9 cellular contexts compared by ENCODE assay signal in the genomic region with DNA sequence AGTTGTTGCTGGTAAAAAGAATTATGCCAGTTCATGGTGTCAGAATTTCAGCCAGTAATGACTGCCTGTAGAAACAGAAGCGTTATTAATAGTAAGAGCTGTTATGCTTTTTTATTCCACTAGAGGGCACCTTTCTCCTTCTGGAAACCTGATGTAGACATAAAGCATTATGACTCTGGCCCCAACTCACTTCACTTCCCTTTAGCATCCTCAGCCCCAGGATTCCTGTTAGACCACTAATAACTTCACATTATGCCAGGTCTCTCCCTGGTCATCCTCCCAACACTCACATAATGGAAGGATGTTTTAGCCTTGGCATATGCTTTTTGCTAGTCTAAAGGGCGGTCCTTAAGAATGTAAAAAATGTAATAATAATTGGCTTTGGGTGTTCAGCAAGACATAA. TPM values are rescaled to one million over a fixed set of nuclear protein-coding genes. Genes with fewer than 3 reads are reported as not detected.
DNase-seq lines count a peak whose midpoint lies in the region; ATAC-seq and TF ChIP-seq lines count a peak whose summit lies in the region.
"Had no signal": no experiment of that assay in that cellular context is flagged by ENCODE, and none has a peak within 500 bp of the region (broad histone marks: within the 10 kb centered on the region; RNA-seq: fewer than 3 reads in every experiment).

No MANE protein-coding gene starts in this region.

- H3K14ac ChIP-seq in IMR-90 (replicated peaks; ENCODE audit: low read depth, low read length), result no peak overlapping the region

- H3K23ac ChIP-seq in IMR-90 (ENCODE audit: low read depth, low read length), result no peak overlapping the region

- no peak overlapping the region for H3K9ac ChIP-seq in IMR-90 (ENCODE audit: low read depth, low read length)
- no peak overlapping the region for H3K9ac ChIP-seq in OCI-LY1 (ENCODE audit: low read length)
- H3K9ac ChIP-seq: BLaER1 treated with 17β-estradiol and CSF1 and Interleukin-3, amounts not matched to agents 10 nM and 100 nM had no signal

- WGBS in IMR-90 (ENCODE audit: extremely low coverage in 2 of 2, insufficient read length in 1 of 2), 2 experiments, result no CpG with 5 or more reads among the region's 2 CpGs

- H2AK9ac ChIP-seq in IMR-90 (replicated peaks; ENCODE audit: low read depth, low read length, poor library complexity), result no peak overlapping the region

- dilution Hi-C loops in IMR-90 (cut with HindIII; ENCODE audit: low sequenced_read_pairs, unreplicated experiment), result no loop called here

- H3K9me1 ChIP-seq in IMR-90 (ENCODE audit: insufficient read depth, low read length), result no peaks in the 10 kb centered on the region

- H4K5ac ChIP-seq in IMR-90 (ENCODE audit: low read depth, low read length), result no peak overlapping the region

- no peak overlapping the region for H2AK5ac ChIP-seq in IMR-90 (ENCODE audit: low read depth, low read length)

- TF ChIP-seq CTCF in IMR-90 (conservative IDR thresholded peaks at IDR 0.05; ENCODE audit: low read depth, low read length), result peak; percentile 73
- TF ChIP-seq CTCF in OCI-LY1 (IDR thresholded peaks at IDR 0.05; ENCODE audit: low read length), result peak; percentile 69
- TF ChIP-seq CTCF in chondrocyte (IDR thresholded peaks at IDR 0.05), result peak; percentile 84

- peak; percentile 60 for ATAC-seq in GM21529 (IDR thresholded peaks at IDR 0.05; ENCODE audit: unreplicated experiment)
- ATAC-seq in IMR-90 (ENCODE audit: low read depth), result peak; percentile 71

- TF ChIP-seq RAD21 in IMR-90 (IDR thresholded peaks at IDR 0.05; ENCODE audit: low read length), result peak; percentile 58

- no peaks in the 10 kb centered on the region for H3K27me3 Mint-ChIP-seq in chondrocyte (ENCODE audit: low read depth)

- H3K4me3 ChIP-seq in IMR-90 (ENCODE audit: insufficient read depth, low read depth, low read length), result no peak overlapping the region
- no peak overlapping the region for H3K4me3 ChIP-seq in OCI-LY1 (ENCODE audit: low read depth, low read length, poor library complexity, severe bottlenecking)
- H3K4me3 ChIP-seq: BLaER1 treated with 17β-estradiol and CSF1 and Interleukin-3, amounts not matched to agents 10 nM and 100 nM had no signal

- no peaks in the 10 kb centered on the region for H3K79me1 ChIP-seq in IMR-90 (ENCODE audit: low read depth in 1 of 2, low read length in 2 of 2)

- no peak overlapping the region for H3K18ac ChIP-seq in IMR-90 (ENCODE audit: low read depth, low read length)

- H4K91ac ChIP-seq in IMR-90 (ENCODE audit: insufficient read depth, low read depth, low read length), result no peak overlapping the region

- no peak overlapping the region for H2AFZ ChIP-seq in IMR-90 (replicated peaks; ENCODE audit: low read length, poor library complexity)
- H2AFZ ChIP-seq in OCI-LY1 (ENCODE audit: low read length), result no peak overlapping the region

- H3F3A ChIP-seq in OCI-LY1 (ENCODE audit: insufficient read depth, low read length), result no peaks in the 10 kb centered on the region

- H3K27ac ChIP-seq in IMR-90 (ENCODE audit: insufficient read depth, low read length) (no peak overlapping the region), OCI-LY1 (ENCODE audit: low read depth, low read length, poor library complexity, severe bottlenecking) (no peak overlapping the region)
- H3K27ac ChIP-seq: BLaER1 treated with 17β-estradiol and CSF1 and Interleukin-3, amounts not matched to agents 10 nM and 100 nM had no signal

- DNase-seq in NCI-H1436 (lab: John Stamatoyannopoulos, UW) (peak; percentile 40), NCI-H1436 treated with DMSO at 0.1 percent for 48 hours (lab: John Stamatoyannopoulos, UW) (no peak), IMR-90 (peak; percentile 63), chondrocyte (ENCODE audit: low spot score) (no peak), lung microvascular endothelial cell (ENCODE audit: low read depth in 2 of 2) (peak; percentile 71 to 73), T-helper 9 cell (no peak)

- in situ Hi-C loops in IMR-90 (cut with MboI; ENCODE audit: low sequenced_read_pairs), result no loop called here

- TF ChIP-seq POLR2A in IMR-90 (IDR thresholded peaks at IDR 0.05; ENCODE audit: low read depth, low read length), result no peak

- H2BK5ac ChIP-seq in IMR-90 (ENCODE audit: low read depth, low read length, poor library complexity, severe bottlenecking), result no peak overlapping the region

- no peak overlapping the region for H2BK15ac ChIP-seq in IMR-90 (ENCODE audit: low read depth, low read length)

- H2BK20ac ChIP-seq in IMR-90 (ENCODE audit: low read depth, low read length), result no peak overlapping the region

- no TSS peak for BruUV-seq in IMR-90 (replicated peaks; lab: Mats Ljungman, UMichigan)

- no peak overlapping the region for H3K27ac Mint-ChIP-seq in chondrocyte (ENCODE audit: unreplicated experiment)

- POLR2A ChIA-PET in IMR-90 (lab: Charles Lee; ENCODE audit: unreplicated experiment), result no interaction called here

- H3K4me2 ChIP-seq in IMR-90 (ENCODE audit: low read depth, low read length) (no peak overlapping the region), OCI-LY1 (ENCODE audit: low read length) (no peak overlapping the region)
- H3K4me2 ChIP-seq: BLaER1 treated with 17β-estradiol and CSF1 and Interleukin-3, amounts not matched to agents 10 nM and 100 nM had no signal

- intact Hi-C loops in IMR-90 (cut with micrococcal nuclease), result loop anchor here (1.0 to 5.0 kb wide), 2 partner anchors 279 to 590 kb away; no protein-coding TSS in a partner anchor

- no peak overlapping the region for H3K4ac ChIP-seq in IMR-90 (ENCODE audit: low read depth, low read length)

- H4K8ac ChIP-seq in IMR-90 (ENCODE audit: low read depth in 2 of 2, low read length in 2 of 2), result no peak overlapping the region

- H3K9me3 ChIP-seq in IMR-90 (ENCODE audit: control insufficient read depth, insufficient read depth, low read length), result no peaks in the 10 kb centered on the region
- no peaks in the 10 kb centered on the region for H3K9me3 ChIP-seq in OCI-LY1 (ENCODE audit: low read length)

- H3K27me3 ChIP-seq in IMR-90 (ENCODE audit: control insufficient read depth, insufficient read depth, low read length) (no peaks in the 10 kb centered on the region; the same call in 1 of the 2 replicates), OCI-LY1 (ENCODE audit: insufficient read depth, low read length) (no peaks in the 10 kb centered on the region)
- H3K27me3 ChIP-seq: BLaER1 treated with 17β-estradiol and CSF1 and Interleukin-3, amounts not matched to agents 10 nM and 100 nM had no signal

- no peaks in the 10 kb centered on the region for H4K20me1 ChIP-seq in IMR-90 (ENCODE audit: insufficient read depth, low read length)
- no peaks in the 10 kb centered on the region for H4K20me1 ChIP-seq in OCI-LY1 (ENCODE audit: insufficient read depth, low read length)
- H4K20me1 ChIP-seq: BLaER1 treated with 17β-estradiol and CSF1 and Interleukin-3, amounts not matched to agents 10 nM and 100 nM had no signal

- H3K4me1 ChIP-seq in IMR-90 (ENCODE audit: control insufficient read depth, insufficient read depth, low read length) (no peaks in the 10 kb centered on the region), OCI-LY1 (ENCODE audit: insufficient read depth, low read length, severe bottlenecking) (peaks cover 11% of the 10 kb centered on the region)

- H3K36me3 Mint-ChIP-seq in chondrocyte (ENCODE audit: low read depth), result no peaks in the 10 kb centered on the region

- H3K79me2 ChIP-seq in OCI-LY1 (ENCODE audit: insufficient read depth, low read length), result no peaks in the 10 kb centered on the region

- peaks cover 24% of the 10 kb centered on the region for H3K4me1 Mint-ChIP-seq in chondrocyte (ENCODE audit: low read depth)

- H2BK120ac ChIP-seq in IMR-90 (ENCODE audit: low read depth, low read length), result no peak overlapping the region

- H3K56ac ChIP-seq in IMR-90 (ENCODE audit: extremely low read depth, insufficient read depth, low read length), result no peak overlapping the region

- CTCF ChIA-PET in IMR-90 (lab: Yijun Ruan, JAX), result interaction anchor here (0.8 to 1.5 kb wide), 4 partner anchors 9 to 62 kb away, joined by 3 to 4 read pairs (median 4); a partner anchor contains a TSS

- H3K4me3 Mint-ChIP-seq in chondrocyte (ENCODE audit: unreplicated experiment), result no peak overlapping the region

- H3K9me3 Mint-ChIP-seq in chondrocyte (ENCODE audit: low read depth), result no peaks in the 10 kb centered on the region

- H3K9me2 ChIP-seq in OCI-LY1 (ENCODE audit: low read depth, low read length), result no peaks in the 10 kb centered on the region

- H3K36me3 ChIP-seq in IMR-90 (ENCODE audit: control insufficient read depth, insufficient read depth, low read length) (no peaks in the 10 kb centered on the region), OCI-LY1 (ENCODE audit: insufficient read depth, low read length) (no peaks in the 10 kb centered on the region)
- H3K36me3 ChIP-seq: BLaER1 treated with 17β-estradiol and CSF1 and Interleukin-3, amounts not matched to agents 10 nM and 100 nM had no signal

TF ChIP-seq in IMR-90, 13 proteins besides CTCF, POLR2A, EP300 and RAD21:
- TF ChIP-seq BHLHE40 (IDR thresholded peaks at IDR 0.05; ENCODE audit: low read depth, low read length) (no peak), FOS (IDR thresholded peaks at IDR 0.05; ENCODE audit: low read depth, low read length) (no peak), SMC3 (IDR thresholded peaks at IDR 0.05; ENCODE audit: low read depth, low read length) (peak; percentile 47), CEBPB (IDR thresholded peaks at IDR 0.05; ENCODE audit: low read depth, low read length) (no peak)
- TF ChIP-seq, protein P1, sequence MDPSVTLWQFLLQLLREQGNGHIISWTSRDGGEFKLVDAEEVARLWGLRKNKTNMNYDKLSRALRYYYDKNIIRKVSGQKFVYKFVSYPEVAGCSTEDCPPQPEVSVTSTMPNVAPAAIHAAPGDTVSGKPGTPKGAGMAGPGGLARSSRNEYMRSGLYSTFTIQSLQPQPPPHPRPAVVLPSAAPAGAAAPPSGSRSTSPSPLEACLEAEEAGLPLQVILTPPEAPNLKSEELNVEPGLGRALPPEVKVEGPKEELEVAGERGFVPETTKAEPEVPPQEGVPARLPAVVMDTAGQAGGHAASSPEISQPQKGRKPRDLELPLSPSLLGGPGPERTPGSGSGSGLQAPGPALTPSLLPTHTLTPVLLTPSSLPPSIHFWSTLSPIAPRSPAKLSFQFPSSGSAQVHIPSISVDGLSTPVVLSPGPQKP (IDR thresholded peaks at IDR 0.05; ENCODE audit: borderline replicate concordance, low read depth, low read length), result no peak

RNA-seq across cellular contexts. Expression of a gene that starts 34.9 kb away (rescaled TPM):
- total RNA-seq in IMR-90 (2012; rRNA removed), result 3.0 and 5.6 TPM in 2 replicates
- polyA plus RNA-seq in IMR-90 (2012; rRNA removed), result 1.2 and 2.2 TPM in 2 replicates
- 0.09 and 0.29 TPM in 2 replicates for polyA plus RNA-seq in IMR-90 (2012; cell fraction: cytosol; rRNA removed)
- 0.17 and 1.6 TPM in 2 replicates for polyA plus RNA-seq in IMR-90 (2012; cell fraction: nucleus; rRNA removed; ENCODE audit: low replicate concordance)
- 3.7 to 8.2 TPM (median 4.3 TPM) in 3 replicates for total RNA-seq in chondrocyte
- total RNA-seq in lung microvascular endothelial cell, result 5.2 and 5.9 TPM in 2 replicates

RNA-seq across cellular contexts. Expression of a gene that starts 35.0 kb away (rescaled TPM):
- total RNA-seq in IMR-90 (2012; rRNA removed) (0.28 TPM in 1 of 2 replicates, not detected in the other), chondrocyte (not detected in 3 replicates), lung microvascular endothelial cell (0.20 TPM in 1 of 2 replicates, not detected in the other)
- polyA plus RNA-seq in IMR-90 (2012; rRNA removed), result not detected in 2 replicates
- not detected in 2 replicates for polyA plus RNA-seq in IMR-90 (2012; cell fraction: cytosol; rRNA removed)
- polyA plus RNA-seq in IMR-90 (2012; cell fraction: nucleus; rRNA removed; ENCODE audit: low replicate concordance), result not detected in 2 replicates

Comparison
In these comparisons a context has a peak if more than half of its experiments do, and no peak if none do; other contexts are left out.
1. DNase-seq: peak in NCI-H1436 (single experiment), IMR-90 (single experiment) and lung microvascular endothelial cell (2 of 2); none in NCI-H1436 treated with DMSO at 0.1 percent for 48 hours (single experiment), chondrocyte (single experiment) and T-helper 9 cell (single experiment).
2. Peak in every context shown above with its lines, with median percentiles within 50 percentile points of each other: CTCF ChIP-seq.